Comparison of ENCODE assay signal across 10 cellular contexts in genomic region chr3:38662544-38662943, GRCh38. TPM values are rescaled to one million over a fixed set of nuclear protein-coding genes. Genes with fewer than 3 reads are reported as not detected.
A peak's percentile ranks its signal among the peaks of the same experiment; 100 is the strongest.
DNase-seq lines count a peak whose midpoint lies in the region; ATAC-seq and TF ChIP-seq lines count a peak whose summit lies in the region.
"Had no signal": no experiment of that assay in that cellular context is flagged by ENCODE, and none has a peak within 500 bp of the region (broad histone marks: within the 10 kb centered on the region; RNA-seq: fewer than 3 reads in every experiment).

No MANE protein-coding gene starts in this region.

- peaks cover 19 to 20% of the 10 kb centered on the region in 2 experiments for H3K9me3 Mint-ChIP-seq in H9
- H3K9me3 Mint-ChIP-seq in T-cell, result peaks cover 9 to 26% (median 10%) of the 10 kb centered on the region in 3 donors
- H3K9me3 Mint-ChIP-seq in natural killer cell treated with Interleukin-12 subunit alpha and Interleukin-12 subunit beta and Interleukin-15 and Interleukin-18, amount 100 ng/mL, for 72 hours, result no peaks in the 10 kb centered on the region

- H4K5ac ChIP-seq in H9 (ENCODE audit: insufficient read length, low read depth, low read length), result no peak overlapping the region

- H3K27me3 ChIP-seq in H9 (ENCODE audit: insufficient read depth, low read length) (no peaks in the 10 kb centered on the region), OCI-LY3 (ENCODE audit: low read depth, low read length) (peaks cover 27% of the 10 kb centered on the region), fibroblast of lung (ENCODE audit: control insufficient read depth, insufficient read depth, low read length) (peaks cover 2% of the 10 kb centered on the region)

- H3K27ac ChIP-seq in H9 (ENCODE audit: insufficient read length, low read depth, low read length) (no peak overlapping the region), OCI-LY3 (ENCODE audit: low read length) (no peak overlapping the region), fibroblast of lung (ENCODE audit: insufficient read depth, low read length) (no peak overlapping the region)
- H3K27ac ChIP-seq: neutrophil had no signal

- H2BK5ac ChIP-seq in H9 (ENCODE audit: insufficient read length, low read length), result no peak overlapping the region

- H3K23me2 ChIP-seq in H9 (ENCODE audit: insufficient read length, low read depth, low read length, poor library complexity, severe bottlenecking), result no peaks in the 10 kb centered on the region

- H3K23ac ChIP-seq in H9 (ENCODE audit: insufficient read length, low read depth, low read length), result no peak overlapping the region

- CTCF ChIA-PET in T-cell (lab: Charles Lee), result no interaction called here

- peaks cover 15 to 19% of the 10 kb centered on the region in 2 experiments for H3K4me1 Mint-ChIP-seq in H9
- no peaks in the 10 kb centered on the region for H3K4me1 Mint-ChIP-seq in T-cell
- no peaks in the 10 kb centered on the region for H3K4me1 Mint-ChIP-seq in natural killer cell treated with Interleukin-12 subunit alpha and Interleukin-12 subunit beta and Interleukin-15 and Interleukin-18, amount 100 ng/mL, for 72 hours (ENCODE audit: low read depth in 2 of 2)

- no peaks in the 10 kb centered on the region for H4K20me1 ChIP-seq in H9 (ENCODE audit: control insufficient read depth, insufficient read depth, insufficient read length)
- no peaks in the 10 kb centered on the region for H4K20me1 ChIP-seq in OCI-LY3 (ENCODE audit: insufficient read depth, low read length)
- no peaks in the 10 kb centered on the region for H4K20me1 ChIP-seq in fibroblast of lung (ENCODE audit: control insufficient read depth, extremely low read depth, insufficient read depth, low read length)

- H3K4me2 ChIP-seq in H9 (ENCODE audit: insufficient read depth, insufficient read length, low read length), result no peak overlapping the region
- no peak overlapping the region for H3K4me2 ChIP-seq in OCI-LY3 (ENCODE audit: low read length)
- no peak overlapping the region for H3K4me2 ChIP-seq in fibroblast of lung (ENCODE audit: extremely low read depth, insufficient read depth, low read length)

- no peak overlapping the region for H2BK20ac ChIP-seq in H9 (ENCODE audit: low read depth, low read length, poor library complexity, severe bottlenecking)

- H3K36me3 ChIP-seq in OCI-LY3 (replicated peaks; ENCODE audit: low read depth, low read length) (no peaks in the 10 kb centered on the region), fibroblast of lung (ENCODE audit: control insufficient read depth, insufficient read depth, low read length) (no peaks in the 10 kb centered on the region)
- H3K36me3 ChIP-seq: neutrophil had no signal

- H2BK15ac ChIP-seq in H9 (ENCODE audit: low read depth, low read length), result no peak overlapping the region

- H2AK5ac ChIP-seq in H9 (ENCODE audit: insufficient read length, low read length), result no peak overlapping the region

- no CpG with 5 or more reads among the region's 4 CpGs for WGBS in H9 (ENCODE audit: extremely low coverage, insufficient read length, low lambda C conversion rate)

- TF ChIP-seq CTCF in AG09309 (IDR thresholded peaks at IDR 0.05; ENCODE audit: control insufficient read depth, insufficient read depth, low read depth, low read length, missing control alignments) (peak; percentile 56), H9 (conservative IDR thresholded peaks at IDR 0.05) (peak; percentile 88), OCI-LY3 (IDR thresholded peaks at IDR 0.05; ENCODE audit: low read depth, low read length) (peak; percentile 64), fibroblast of lung (conservative IDR thresholded peaks at IDR 0.05 in 1 of 2, IDR thresholded peaks at IDR 0.05 in 1 of 2; ENCODE audit: low read depth in 1 of 2, low read length in 2 of 2) (peak; percentile 17 to 48)

- no peaks in the 10 kb centered on the region for H3K79me1 ChIP-seq in H9 (ENCODE audit: insufficient read depth, low read depth, low read length, poor library complexity, severe bottlenecking)

- H3K27ac Mint-ChIP-seq in H9 (no peak overlapping the region), T-cell (no peak overlapping the region)
- H3K27ac Mint-ChIP-seq in natural killer cell treated with Interleukin-12 subunit alpha and Interleukin-12 subunit beta and Interleukin-15 and Interleukin-18, amount 100 ng/mL, for 72 hours, result no peak overlapping the region
- H3K27ac Mint-ChIP-seq: brain had no signal

- DNase-seq in AG09309 (ENCODE audit: low read depth) (no peak), H9 (peak; percentile 81), fibroblast of lung (ENCODE audit: low read depth in 2 of 2) (peak; percentile 16 to 51), T-cell (no peak)
- DNase-seq in stimulated activated CD4-positive, alpha-beta T cell treated with anti-CD3 and anti-CD28 coated beads, Interleukin-4, amount 100 ng/mL, for 1 hour, result no peak
- no peak for DNase-seq in natural killer cell treated with Interleukin-12 subunit alpha and Interleukin-12 subunit beta and Interleukin-15 and Interleukin-18, amount 100 ng/mL, for 72 hours (ENCODE audit: low spot score)

- POLR2A ChIA-PET in T-cell (lab: Charles Lee), result no interaction called here

- H3K36me3 Mint-ChIP-seq in H9 (ENCODE audit: insufficient read depth in 1 of 3, low read depth in 3 of 3) (peaks cover 0 to 18% (median 3%) of the 10 kb centered on the region in 3 experiments; a peak in 3 of 7 replicates), T-cell (no peaks in the 10 kb centered on the region)
- peaks cover 9% of the 10 kb centered on the region for H3K36me3 Mint-ChIP-seq in natural killer cell treated with Interleukin-12 subunit alpha and Interleukin-12 subunit beta and Interleukin-15 and Interleukin-18, amount 100 ng/mL, for 72 hours
- H3K36me3 Mint-ChIP-seq: brain had no signal

- no peak overlapping the region for H2AFZ ChIP-seq in H9 (ENCODE audit: low read length)
- no peak overlapping the region for H2AFZ ChIP-seq in OCI-LY3 (ENCODE audit: low read depth, low read length)
- no peak overlapping the region for H2AFZ ChIP-seq in fibroblast of lung (ENCODE audit: low read length)

- H3K14ac ChIP-seq in H9 (ENCODE audit: insufficient read depth, low read length), result no peak overlapping the region

- H3K4ac ChIP-seq in H9 (ENCODE audit: low read depth, low read length), result no peak overlapping the region

- H3K27me3 Mint-ChIP-seq in H9 (ENCODE audit: low read depth) (peaks cover 1% of the 10 kb centered on the region), T-cell (peaks cover 57 to 60% of the 10 kb centered on the region in 2 donors)
- peaks cover 28 to 34% of the 10 kb centered on the region in 2 donors for H3K27me3 Mint-ChIP-seq in natural killer cell treated with Interleukin-12 subunit alpha and Interleukin-12 subunit beta and Interleukin-15 and Interleukin-18, amount 100 ng/mL, for 72 hours

- H3K18ac ChIP-seq in H9 (ENCODE audit: insufficient read length, low read depth, low read length), result no peak overlapping the region

- H3K56ac ChIP-seq in H9 (ENCODE audit: insufficient read length, low read depth, low read length), result no peak overlapping the region

- no peak overlapping the region for H3K9ac ChIP-seq in H9 (ENCODE audit: extremely low read depth, insufficient read length, low read length)
- no peak overlapping the region for H3K9ac ChIP-seq in OCI-LY3 (ENCODE audit: low read length)
- no peak overlapping the region for H3K9ac ChIP-seq in fibroblast of lung (ENCODE audit: insufficient read depth, low read length)

- H3K9me3 ChIP-seq in H9 (ENCODE audit: control insufficient read depth, low read depth, low read length) (no peaks in the 10 kb centered on the region), OCI-LY3 (ENCODE audit: insufficient read depth, low read length) (peaks cover 6% of the 10 kb centered on the region; the same call in 1 of the 2 replicates), fibroblast of lung (ENCODE audit: control insufficient read depth, insufficient read depth, low read depth, low read length) (no peaks in the 10 kb centered on the region)

- H3K79me2 ChIP-seq in H9 (ENCODE audit: insufficient read depth, low read length), result no peaks in the 10 kb centered on the region
- no peaks in the 10 kb centered on the region for H3K79me2 ChIP-seq in OCI-LY3 (ENCODE audit: low read length)
- no peaks in the 10 kb centered on the region for H3K79me2 ChIP-seq in fibroblast of lung (ENCODE audit: control insufficient read depth, insufficient read depth, low read length)

- no peak overlapping the region for H3T11ph ChIP-seq in H9 (ENCODE audit: low read length)

- H2BK12ac ChIP-seq in H9 (ENCODE audit: insufficient read length, low read depth, low read length), result no peak overlapping the region

- H2BK120ac ChIP-seq in H9 (ENCODE audit: low read depth, low read length, poor library complexity, severe bottlenecking), result no peak overlapping the region

- H3K4me3 Mint-ChIP-seq in H9, result no peak overlapping the region
- no peak overlapping the region for H3K4me3 Mint-ChIP-seq in T-cell
- H3K4me3 Mint-ChIP-seq in natural killer cell treated with Interleukin-12 subunit alpha and Interleukin-12 subunit beta and Interleukin-15 and Interleukin-18, amount 100 ng/mL, for 72 hours, result no peak overlapping the region
- H3K4me3 Mint-ChIP-seq: brain had no signal

- H4K8ac ChIP-seq in H9 (replicated peaks; ENCODE audit: insufficient read length, low read depth, low read length), result no peak overlapping the region

- H4K91ac ChIP-seq in H9 (ENCODE audit: insufficient read length, low read depth, low read length), result no peak overlapping the region

- ATAC-seq in GM19324 (IDR thresholded peaks at IDR 0.05; ENCODE audit: low FRiP score, unreplicated experiment) (no peak), T-cell (replicated peaks in 1 of 4) (no peak)
- no peak for ATAC-seq in natural killer cell treated with Interleukin-12 subunit alpha and Interleukin-12 subunit beta and Interleukin-15 and Interleukin-18, amount 100 ng/mL, for 72 hours

- H3K4me1 ChIP-seq in H9 (ENCODE audit: insufficient read depth, low read length) (peaks cover 3% of the 10 kb centered on the region), OCI-LY3 (ENCODE audit: low read length) (no peaks in the 10 kb centered on the region), fibroblast of lung (ENCODE audit: control insufficient read depth, extremely low read depth, insufficient read depth, low read length) (no peaks in the 10 kb centered on the region)

- no peak overlapping the region for H3K4me3 ChIP-seq in AG09309 (ENCODE audit: control insufficient read depth, low read depth, low read length)
- no peak overlapping the region for H3K4me3 ChIP-seq in OCI-LY3 (ENCODE audit: low read length)
- H3K4me3 ChIP-seq in fibroblast of lung (replicated peaks in 1 of 4; ENCODE audit: control extremely low read depth in 1 of 4, insufficient read depth in 1 of 4, low read depth in 3 of 4, low read length in 4 of 4), result no peak overlapping the region

RNA-seq across cellular contexts. Expression of gene SCN5A, which starts 13.1 kb away (rescaled TPM):
- total RNA-seq in H9 (2021) (6.5 and 8.0 TPM in 2 replicates), fibroblast of lung (0.50 and 0.77 TPM in 2 replicates), T-cell (under 1 TPM in 3 of 5 donors, not detected in 2; 0.12 to 0.47 (median 0.23) TPM)
- 0.27 and 0.61 TPM in 2 replicates for polyA plus RNA-seq in fibroblast of lung
- 0.36 and 0.56 TPM in 2 replicates for polyA plus RNA-seq in fibroblast of lung (2012)
- polyA minus RNA-seq in fibroblast of lung (ENCODE audit: low replicate concordance), result 1.3 and 2.4 TPM in 2 replicates
- total RNA-seq in natural killer cell treated with Interleukin-12 subunit alpha and Interleukin-12 subunit beta and Interleukin-15 and Interleukin-18, amount 100 ng/mL, for 72 hours, result under 1 TPM in 1 of 2 donors, not detected in 1; 0.14 TPM

Comparison
In these comparisons a context has a peak if more than half of its experiments do, and no peak if none do; other contexts are left out.
1. DNase-seq: peak in H9 (single experiment) and fibroblast of lung (2 of 2); none in AG09309 (single experiment), stimulated activated CD4-positive, alpha-beta T cell treated with anti-CD3 and anti-CD28 coated beads, Interleukin-4, amount 100 ng/mL, for 1 hour (single experiment), T-cell (0 of 34) and natural killer cell treated with Interleukin-12 subunit alpha and Interleukin-12 subunit beta and Interleukin-15 and Interleukin-18, amount 100 ng/mL, for 72 hours (single experiment).
2. CTCF ChIP-seq: peak in every context shown above with its lines; median percentile 88 in H9; 64 in OCI-LY3; 56 in AG09309; 32 in fibroblast of lung.